Comparison of ENCODE assay signal across 8 cellular contexts in genomic region chr9:137217276-137218211, GRCh38. TPM values are rescaled to one million over a fixed set of nuclear protein-coding genes. Genes with fewer than 3 reads are reported as not detected.
DNase-seq lines count a peak whose midpoint lies in the region; ATAC-seq lines count a peak whose summit lies in the region.

No MANE protein-coding gene starts in this region.

- peak overlapping the region; percentile 73 for H3K27ac ChIP-seq in duodenal mucosa (ENCODE audit: low read depth, low read length)

- H3K9me3 ChIP-seq in duodenal mucosa (ENCODE audit: control insufficient read depth in 1 of 2, low read length in 2 of 2) = no peaks in the 10 kb centered on the region

- H3K4me3 ChIP-seq in duodenal mucosa (ENCODE audit: low read depth in 1 of 2, low read length in 2 of 2) = peak overlapping the region; percentile 60 to 61

- peak overlapping the region; percentile 66 to 73 for H3K9ac ChIP-seq in duodenal mucosa (ENCODE audit: low read depth in 1 of 2, low read length in 2 of 2)

- DNase-seq in AG08396 (ENCODE audit: low spot score) = peak; percentile 77
- DNase-seq in NCI-H1105 (lab: John Stamatoyannopoulos, UW) = peak; percentile 65
- DNase-seq in mucosa of gallbladder (ENCODE audit: low spot score) = peak; percentile 82
- no peak for DNase-seq in activated naive CD4-positive, alpha-beta T cell (lab: John Stamatoyannopoulos, UW)
- no peak for DNase-seq in NCI-H1417 treated with DMSO at 0.1 percent for 48 hours (lab: John Stamatoyannopoulos, UW)

- ATAC-seq in HG02678 (IDR thresholded peaks at IDR 0.05; ENCODE audit: unreplicated experiment) = no peak
- no peak for ATAC-seq in GM19023 (IDR thresholded peaks at IDR 0.05; ENCODE audit: unreplicated experiment)

- peaks cover 0 to 8% of the 10 kb centered on the region in 2 donors for H3K36me3 ChIP-seq in duodenal mucosa (ENCODE audit: control insufficient read depth in 1 of 2, insufficient read depth in 2 of 2, low read length in 2 of 2)

- H3K4me1 ChIP-seq in duodenal mucosa (ENCODE audit: control insufficient read depth in 1 of 2, insufficient read depth in 2 of 2, low read length in 2 of 2) = peaks cover 9 to 34% of the 10 kb centered on the region in 2 donors

- no peaks in the 10 kb centered on the region for H3K27me3 ChIP-seq in duodenal mucosa (ENCODE audit: control insufficient read depth in 1 of 2, insufficient read depth in 2 of 2, low read length in 2 of 2)

RNA-seq across cellular contexts. Expression of gene RNF208, which starts 4.5 kb away (rescaled TPM):
- 16.8 TPM for total RNA-seq in mucosa of gallbladder

RNA-seq across cellular contexts. Expression of gene CYSRT1, which starts 7.4 kb away (rescaled TPM):
- total RNA-seq in mucosa of gallbladder = 0.78 TPM

RNA-seq across cellular contexts. Expression of gene RNF224, which starts 9.8 kb away (rescaled TPM):
- total RNA-seq in mucosa of gallbladder = 0.95 TPM

RNA-seq across cellular contexts. Expression of gene NDOR1, which starts 12.0 kb away (rescaled TPM):
- total RNA-seq in mucosa of gallbladder = 29.5 TPM

RNA-seq across cellular contexts. Expression of gene TMEM203, which starts 12.1 kb away (rescaled TPM):
- total RNA-seq in mucosa of gallbladder = 37.6 TPM

Comparison
In these comparisons a context has a peak if more than half of its experiments do, and no peak if none do; other contexts are left out.
1. DNase-seq: peak in AG08396 (single experiment), NCI-H1105 (single experiment) and mucosa of gallbladder (single experiment); none in activated naive CD4-positive, alpha-beta T cell (0 of 4) and NCI-H1417 treated with DMSO at 0.1 percent for 48 hours (single experiment).